In genomic region chr13:29539866-29540265, GRCh38 we compare ENCODE assay signal across 21 cellular contexts.
"Had no signal": no experiment of that assay in that cellular context is flagged by ENCODE, and none has a peak within 500 bp of the region (broad histone marks: within the 10 kb centered on the region; RNA-seq: fewer than 3 reads in every experiment).

No MANE protein-coding gene starts in this region.

- H2AFZ ChIP-seq: parathyroid adenoma had no signal

- H3K4me3 Mint-ChIP-seq: activated B cell treated with CpG ODN at 0.5 μM for 24 hours; activated CD8-positive, alpha-beta T cell treated with anti-CD3 and anti-CD28 coated beads for 36 hours; brain; central memory CD8-positive, alpha-beta T cell; endodermal cell; immature natural killer cell; naive thymus-derived CD8-positive, alpha-beta T cell; T-helper 17 cell had no signal

- ATAC-seq: activated CD8-positive, alpha-beta T cell treated with anti-CD3 and anti-CD28 coated beads for 36 hours; naive thymus-derived CD8-positive, alpha-beta T cell; T-helper 17 cell had no signal

- H3K27me3 Mint-ChIP-seq: activated B cell treated with CpG ODN at 0.5 μM for 24 hours; activated CD8-positive, alpha-beta T cell treated with anti-CD3 and anti-CD28 coated beads for 36 hours; brain; central memory CD8-positive, alpha-beta T cell; naive thymus-derived CD8-positive, alpha-beta T cell; T-helper 17 cell had no signal

- H3K9ac ChIP-seq: parathyroid adenoma had no signal

- H3K79me2 ChIP-seq: parathyroid adenoma had no signal

- H3K27ac ChIP-seq: colonic mucosa, neutrophil, parathyroid adenoma, tibial artery had no signal

- H3K27ac Mint-ChIP-seq: activated B cell treated with CpG ODN at 0.5 μM for 24 hours; activated CD8-positive, alpha-beta T cell treated with anti-CD3 and anti-CD28 coated beads for 36 hours had no signal

- H3K36me3 ChIP-seq: colonic mucosa had no signal

- H3K27me3 ChIP-seq: colonic mucosa, neutrophil, tibial artery, vagina had no signal

- DNase-seq: activated B cell treated with CpG ODN at 0.5 μM for 24 hours; activated CD4-positive, alpha-beta T cell treated with anti-CD3 and anti-CD28 coated beads for 4 hours; activated CD8-positive, alpha-beta T cell treated with anti-CD3 and anti-CD28 coated beads for 36 hours; activated naive CD4-positive, alpha-beta T cell treated with Interleukin-2 at 50 U/mL for 16 hours; activated T-cell treated with anti-CD3 and anti-CD28 coated beads, Interleukin-2, amount 50 U/mL, for 1 hour; anterior cingulate cortex; colonic mucosa; endodermal cell; erythroblast; immature natural killer cell; mesenchymal stem cell; naive thymus-derived CD8-positive, alpha-beta T cell; stimulated activated naive CD4-positive, alpha-beta T cell; T-helper 17 cell; tibial artery had no signal

- H3K4me3 ChIP-seq: colonic mucosa, tibial artery, vagina had no signal

- H3K9me3 Mint-ChIP-seq: activated B cell treated with CpG ODN at 0.5 μM for 24 hours; activated CD8-positive, alpha-beta T cell treated with anti-CD3 and anti-CD28 coated beads for 36 hours; activated T-helper 2 cell treated with anti-CD3 and anti-CD28 coated beads, Interferon-gamma antibody, Interleukin-2, Interleukin-4, amounts not matched to agents 10 μg/mL and 5 μg/mL and 100 μg/mL, durations not matched to agents 14 hours and 24 hours and 36 hours; brain; central memory CD8-positive, alpha-beta T cell; endodermal cell; immature natural killer cell; naive thymus-derived CD8-positive, alpha-beta T cell had no signal

- H3K4me1 ChIP-seq: colonic mucosa, parathyroid adenoma, tibial artery had no signal

- H3K9me3 ChIP-seq: colonic mucosa, neutrophil, tibial artery, vagina had no signal
